Comparison of ENCODE assay signal across 21 cellular contexts in genomic region chr10:7123719-7124118, GRCh38.
DNase-seq lines count a peak whose midpoint lies in the region; TF ChIP-seq lines count a peak whose summit lies in the region.
"Had no signal": no experiment of that assay in that cellular context is flagged by ENCODE, and none has a peak within 500 bp of the region (broad histone marks: within the 10 kb centered on the region; RNA-seq: fewer than 3 reads in every experiment).

No MANE protein-coding gene starts in this region.

- in situ Hi-C loops in SK-MEL-5 (cut with HindIII; ENCODE audit: low pct_unique_long_range_greater_than_20kb, low sequenced_read_pairs), result no loop called here

- peak; percentile 48 for DNase-seq in SK-MEL-5 (ENCODE audit: low read depth, low spot score)
- DNase-seq in foreskin melanocyte, result peak; percentile 96
- DNase-seq in lower leg skin (ENCODE audit: low spot score in 2 of 2), result no peak
- DNase-seq in left ventricle myocardium inferior, result no peak
- DNase-seq in prostate gland (ENCODE audit: low spot score), result no peak
- DNase-seq: 8988T; ACHN; BE2C; C1 segment of cervical spinal cord; CD4-positive, alpha-beta memory T cell; CD4-positive, CD25-positive, alpha-beta regulatory T cell; CD8-positive, alpha-beta memory T cell; COR-L47; DMS 273 treated with DMSO at 0.1 percent for 48 hours; DMS153; DMS53; DMS79; DND-41; EL; GF-D8 had no signal

- H3K4me3 ChIP-seq in BLaER1 treated with 17β-estradiol and CSF1 and Interleukin-3, amounts not matched to agents 10 nM and 100 nM, result peak overlapping the region in 2 of 10 experiments; percentile 2 to 41; a peak in 2 of 20 replicates
- H3K4me3 ChIP-seq in lower leg skin (ENCODE audit: low read depth, poor library complexity, severe bottlenecking) (no peak overlapping the region), left ventricle myocardium inferior (no peak overlapping the region), prostate gland (no peak overlapping the region)

- TF ChIP-seq POLR2A in lower leg skin (IDR thresholded peaks at IDR 0.05) (no peak), prostate gland (IDR thresholded peaks at IDR 0.05) (no peak)

- no peak for TF ChIP-seq CTCF in lower leg skin (IDR thresholded peaks at IDR 0.05)
- TF ChIP-seq CTCF in left ventricle myocardium inferior (IDR thresholded peaks at IDR 0.05; ENCODE audit: borderline replicate concordance), result no peak
- no peak for TF ChIP-seq CTCF in prostate gland (IDR thresholded peaks at IDR 0.05)

- WGBS in lower leg skin, 2 donors, result 77 to 78% methylated on average over 5 of the region's 5 CpGs
- 84% methylated on average over 5 of the region's 5 CpGs for WGBS in prostate gland

- H3K4me2 ChIP-seq in BLaER1 treated with 17β-estradiol and CSF1 and Interleukin-3, amounts not matched to agents 10 nM and 100 nM, result peak overlapping the region; percentile 34 to 80 (median 69); a peak in 21 of 22 replicates

- H3K27me3 ChIP-seq in BLaER1 treated with 17β-estradiol and CSF1 and Interleukin-3, amounts not matched to agents 10 nM and 100 nM, result no peaks in the 10 kb centered on the region
- H3K27me3 ChIP-seq in left ventricle myocardium inferior (ENCODE audit: low read depth) (peaks cover 20% of the 10 kb centered on the region), prostate gland (replicated peaks; ENCODE audit: insufficient read depth) (no peaks in the 10 kb centered on the region)

- intact Hi-C loops in lower leg skin (cut with DNase I; ENCODE audit: low total_unique reads) (no loop called here), left ventricle myocardium inferior (cut with micrococcal nuclease) (loop anchor here (5.0 kb wide), 1 partner anchor 294 kb away; no protein-coding TSS in a partner anchor), prostate gland (cut with DNase I) (loop anchor here (5.0 kb wide), 1 partner anchor 289 kb away; the partner anchor contains the start of gene SFMBT2)

- peak overlapping the region in 9 of 11 experiments; percentile 33 to 79 (median 68); a peak in 16 of 22 replicates for H3K9ac ChIP-seq in BLaER1 treated with 17β-estradiol and CSF1 and Interleukin-3, amounts not matched to agents 10 nM and 100 nM

- peaks cover 11 to 66% (median 51%) of the 10 kb centered on the region in 10 experiments for H3K4me1 ChIP-seq in BLaER1 treated with 17β-estradiol and CSF1 and Interleukin-3, amounts not matched to agents 10 nM and 100 nM
- H3K4me1 ChIP-seq in left ventricle myocardium inferior, result no peaks in the 10 kb centered on the region
- H3K4me1 ChIP-seq in prostate gland (replicated peaks), result no peaks in the 10 kb centered on the region
- H3K4me1 ChIP-seq: BE2C had no signal

- H3K27ac ChIP-seq in BLaER1 treated with 17β-estradiol and CSF1 and Interleukin-3, amounts not matched to agents 10 nM and 100 nM, result peak overlapping the region in 10 of 11 experiments; percentile 9 to 90 (median 78); a peak in 19 of 22 replicates
- H3K27ac ChIP-seq in left ventricle myocardium inferior (replicated peaks) (no peak overlapping the region), prostate gland (no peak overlapping the region)

- H4K20me1 ChIP-seq in BLaER1 treated with 17β-estradiol and CSF1 and Interleukin-3, amounts not matched to agents 10 nM and 100 nM, result no peaks in the 10 kb centered on the region

- 0 out of 22 replicates have a peak, but pooled peaks cover 0 to 2% (median 0%) of the 10 kb centered on the region in 11 experiments for H3K36me3 ChIP-seq in BLaER1 treated with 17β-estradiol and CSF1 and Interleukin-3, amounts not matched to agents 10 nM and 100 nM
- H3K36me3 ChIP-seq in left ventricle myocardium inferior (no peaks in the 10 kb centered on the region), prostate gland (no peaks in the 10 kb centered on the region)
- H3K36me3 ChIP-seq: BE2C had no signal

- H3K9me3 ChIP-seq in BLaER1 treated with 17β-estradiol and CSF1 and Interleukin-3, amounts not matched to agents 10 nM and 100 nM (replicated peaks in 1 of 11), result peaks cover 5 to 33% (median 17%) of the 10 kb centered on the region in 11 experiments; a peak in 20 of 22 replicates
- H3K9me3 ChIP-seq in left ventricle myocardium inferior (replicated peaks) (no peaks in the 10 kb centered on the region), prostate gland (no peaks in the 10 kb centered on the region)
- H3K9me3 ChIP-seq: BE2C had no signal

Comparison
In these comparisons a context has a peak if more than half of its experiments do, and no peak if none do; other contexts are left out.
1. H3K27ac ChIP-seq: peak in BLaER1 treated with 17β-estradiol and CSF1 and Interleukin-3, amounts not matched to agents 10 nM and 100 nM (10 of 11); none in left ventricle myocardium inferior (single experiment) and prostate gland (0 of 2).
2. DNase-seq: peak in SK-MEL-5 (single experiment) and foreskin melanocyte (single experiment); none in lower leg skin (0 of 2), left ventricle myocardium inferior (single experiment) and prostate gland (single experiment).